Comparison of ENCODE assay signal across 8 cellular contexts in genomic region chr17:3668279-3669084, GRCh38. TPM values are rescaled to one million over a fixed set of nuclear protein-coding genes. Genes with fewer than 3 reads are reported as not detected.
A peak's percentile ranks its signal among the peaks of the same experiment; 100 is the strongest.
DNase-seq lines count a peak whose midpoint lies in the region; ATAC-seq, FAIRE-seq and TF ChIP-seq lines count a peak whose summit lies in the region.

EMC6 (plus strand) TSS chr17:3668812; CDS start chr17:3669147, 335 bp downstream.
TAX1BP3 (minus strand) TSS chr17:3668578; CDS start chr17:3668526, 52 bp downstream.

- H3K9me1 ChIP-seq in IMR-90 (ENCODE audit: insufficient read depth, low read length), result peaks cover 26% of the 10 kb centered on the region

- H2BK120ac ChIP-seq in IMR-90 (ENCODE audit: low read depth, low read length), result peak within 1 kb of the TSS; percentile 86

- H3K4me1 ChIP-seq in IMR-90 (ENCODE audit: control insufficient read depth, insufficient read depth, low read length), result peaks cover 10% of the 10 kb centered on the region

- peak within 1 kb of the TSS; percentile 94 for H2AK5ac ChIP-seq in IMR-90 (ENCODE audit: low read depth, low read length)

- peak; percentile 99 for TF ChIP-seq POLR2A in IMR-90 (IDR thresholded peaks at IDR 0.05; ENCODE audit: low read depth, low read length)

- FAIRE-seq in D721Med (lab: Jason Lieb, UNC), result no peak

- H3K56ac ChIP-seq in IMR-90 (ENCODE audit: extremely low read depth, insufficient read depth, low read length), result peak within 1 kb of the TSS; percentile 98

- peak within 1 kb of the TSS; percentile 81 for H3K18ac ChIP-seq in IMR-90 (ENCODE audit: low read depth, low read length)

- H4K5ac ChIP-seq in IMR-90 (ENCODE audit: low read depth, low read length), result peak within 1 kb of the TSS; percentile 80

- H2AK9ac ChIP-seq in IMR-90 (replicated peaks; ENCODE audit: low read depth, low read length, poor library complexity), result peak within 1 kb of the TSS; percentile 100

- H3K23ac ChIP-seq in IMR-90 (ENCODE audit: low read depth, low read length), result peak within 1 kb of the TSS; percentile 97

- H3K4me3 ChIP-seq in IMR-90 (ENCODE audit: insufficient read depth, low read depth, low read length), result peak within 1 kb of the TSS; percentile 71

- CTCF ChIA-PET in IMR-90 (lab: Yijun Ruan, JAX), result no interaction called here

- ATAC-seq in GM21526 (IDR thresholded peaks at IDR 0.05; ENCODE audit: low FRiP score, unreplicated experiment) (peak; percentile 76), IMR-90 (ENCODE audit: low read depth) (peak; percentile 89)

- intact Hi-C loops in IMR-90 (cut with micrococcal nuclease), result loop anchor here (5.0 kb wide), 1 partner anchor 54 kb away; the partner anchor contains the start of gene HASPIN

- peak within 1 kb of the TSS; percentile 87 for H3K4me2 ChIP-seq in IMR-90 (ENCODE audit: low read depth, low read length)

- H3K9me3 ChIP-seq in IMR-90 (ENCODE audit: control insufficient read depth, insufficient read depth, low read length), result no peaks in the 10 kb centered on the region

- H3K27me3 ChIP-seq in IMR-90 (ENCODE audit: control insufficient read depth, insufficient read depth, low read length), result no peaks in the 10 kb centered on the region

- no peak for TF ChIP-seq RAD21 in IMR-90 (IDR thresholded peaks at IDR 0.05; ENCODE audit: low read length)

- peaks cover 6 to 64% of the 10 kb centered on the region in 2 experiments; a peak in 3 of 4 replicates for H3K79me1 ChIP-seq in IMR-90 (ENCODE audit: low read depth in 1 of 2, low read length in 2 of 2)

- peak within 1 kb of the TSS; percentile 94 for H4K91ac ChIP-seq in IMR-90 (ENCODE audit: insufficient read depth, low read depth, low read length)

- WGBS in IMR-90 (ENCODE audit: extremely low coverage in 2 of 2, insufficient read length in 1 of 2), 2 experiments, result 1% methylated on average over 39 of the region's 89 CpGs; no CpG with 5 or more reads in 1 of the 2 experiments

- H2BK20ac ChIP-seq in IMR-90 (ENCODE audit: low read depth, low read length), result no peak within 1 kb of the TSS; the same call in 1 of the 2 replicates

- peak within 1 kb of the TSS; percentile 92 for H2BK5ac ChIP-seq in IMR-90 (ENCODE audit: low read depth, low read length, poor library complexity, severe bottlenecking)

- POLR2A ChIA-PET in IMR-90 (lab: Charles Lee; ENCODE audit: unreplicated experiment), result no interaction called here

- H3K14ac ChIP-seq in IMR-90 (replicated peaks; ENCODE audit: low read depth, low read length), result peak within 1 kb of the TSS; percentile 99

- in situ Hi-C loops in IMR-90 (cut with MboI; ENCODE audit: low sequenced_read_pairs), result no loop called here

- BruUV-seq in IMR-90 (replicated peaks; lab: Mats Ljungman, UMichigan), result no TSS peak

- peak within 1 kb of the TSS; percentile 79 to 87 for H4K8ac ChIP-seq in IMR-90 (ENCODE audit: low read depth in 2 of 2, low read length in 2 of 2)

- H3K9ac ChIP-seq in IMR-90 (ENCODE audit: low read depth, low read length), result peak within 1 kb of the TSS; percentile 93

- no peak for TF ChIP-seq CTCF in D721Med (IDR thresholded peaks at IDR 0.05; ENCODE audit: insufficient read depth, missing control alignments)
- TF ChIP-seq CTCF in IMR-90 (conservative IDR thresholded peaks at IDR 0.05; ENCODE audit: low read depth, low read length), result no peak

- dilution Hi-C loops in IMR-90 (cut with HindIII; ENCODE audit: low sequenced_read_pairs, unreplicated experiment), result no loop called here

- peaks cover 45% of the 10 kb centered on the region for H4K20me1 ChIP-seq in IMR-90 (ENCODE audit: insufficient read depth, low read length)

- H3K4ac ChIP-seq in IMR-90 (ENCODE audit: low read depth, low read length), result peak within 1 kb of the TSS; percentile 98

- H2BK15ac ChIP-seq in IMR-90 (ENCODE audit: low read depth, low read length), result peak within 1 kb of the TSS; percentile 50; the same call in 1 of the 3 replicates

- H2AFZ ChIP-seq in IMR-90 (replicated peaks; ENCODE audit: low read length, poor library complexity), result peak within 1 kb of the TSS; percentile 94

- DNase-seq in D721Med (ENCODE audit: insufficient read length, low spot score) (peak; percentile 99), IMR-90 (peak; percentile 96), OCI-M1 (lab: John Stamatoyannopoulos, UW) (peak; percentile 98), activated T-cell treated with anti-CD3 and anti-CD28 coated beads for 24 hours (ENCODE audit: low read depth) (peak; percentile 99), epidermal melanocyte (ENCODE audit: insufficient read length, low spot score) (peak; percentile 96), middle frontal gyrus (ENCODE audit: extremely low spot score, low spot score) (peak; percentile 95)
- peak; percentile 98 to 99 for DNase-seq in stimulated activated CD8-positive, alpha-beta memory T cell treated with anti-CD3 and anti-CD28 coated beads, Interleukin-2, amount 100 ng/mL, for 48 hours (ENCODE audit: low read depth in 2 of 2)

- peak within 1 kb of the TSS; percentile 93 for H3K27ac ChIP-seq in IMR-90 (ENCODE audit: insufficient read depth, low read length)

- H3K36me3 ChIP-seq in IMR-90 (ENCODE audit: control insufficient read depth, insufficient read depth, low read length), result peaks cover 25% of the 10 kb centered on the region

TF ChIP-seq in IMR-90, 13 proteins besides CTCF, POLR2A, EP300 and RAD21:
- no peak for TF ChIP-seq ELK1 (IDR thresholded peaks at IDR 0.05; ENCODE audit: borderline replicate concordance, low read depth, low read length)
- peak; percentile 57; the same call in 1 of the 2 replicates for TF ChIP-seq BHLHE40 (IDR thresholded peaks at IDR 0.05; ENCODE audit: low read depth, low read length)
- TF ChIP-seq RCOR1 (IDR thresholded peaks at IDR 0.05; ENCODE audit: insufficient replicate concordance, low read length), result peak; percentile 67
- TF ChIP-seq MAZ (IDR thresholded peaks at IDR 0.05; ENCODE audit: borderline replicate concordance, low read depth, low read length), result peak; percentile 95; the same call in 1 of the 2 replicates
- TF ChIP-seq USF2 (IDR thresholded peaks at IDR 0.05; ENCODE audit: low read depth, low read length), result no peak
- no peak for TF ChIP-seq CEBPB (IDR thresholded peaks at IDR 0.05; ENCODE audit: low read depth, low read length)
- TF ChIP-seq RFX5 (IDR thresholded peaks at IDR 0.05; ENCODE audit: low read depth, low read length), result no peak
- peak; percentile 41; the same call in 1 of the 2 replicates for TF ChIP-seq MXI1 (IDR thresholded peaks at IDR 0.05; ENCODE audit: borderline replicate concordance, low read depth, low read length)

RNA-seq across cellular contexts. Expression of gene EMC6, which starts in this region (rescaled TPM):
- total RNA-seq in IMR-90 (2012; rRNA removed), result 10.8 and 10.9 TPM in 2 replicates
- polyA plus RNA-seq in IMR-90 (2012; rRNA removed), result 80.5 and 84.4 TPM in 2 replicates
- polyA plus RNA-seq in IMR-90 (2012; cell fraction: cytosol; rRNA removed), result 22.8 and 105 TPM in 2 replicates
- polyA plus RNA-seq in IMR-90 (2012; cell fraction: nucleus; rRNA removed; ENCODE audit: low replicate concordance), result 23.6 and 35.6 TPM in 2 replicates

RNA-seq across cellular contexts. Expression of gene TAX1BP3, which starts in this region (rescaled TPM):
- total RNA-seq in IMR-90 (2012; rRNA removed), result 146 and 170 TPM in 2 replicates
- polyA plus RNA-seq in IMR-90 (2012; rRNA removed), result 176 and 196 TPM in 2 replicates
- 234 and 272 TPM in 2 replicates for polyA plus RNA-seq in IMR-90 (2012; cell fraction: cytosol; rRNA removed)
- 101 and 135 TPM in 2 replicates for polyA plus RNA-seq in IMR-90 (2012; cell fraction: nucleus; rRNA removed; ENCODE audit: low replicate concordance)

Comparison
In these comparisons a context has a peak if more than half of its experiments do, and no peak if none do; other contexts are left out.
1. Peak in every context shown above with its lines: DNase-seq, ATAC-seq, H3K4me3 ChIP-seq and H3K27ac ChIP-seq.